In genomic region chr3:118740722-118741290, GRCh38 we compare ENCODE assay signal across 23 cellular contexts.
DNase-seq lines count a peak whose midpoint lies in the region; ATAC-seq and TF ChIP-seq lines count a peak whose summit lies in the region.
"Had no signal": no experiment of that assay in that cellular context is flagged by ENCODE, and none has a peak within 500 bp of the region (broad histone marks: within the 10 kb centered on the region; RNA-seq: fewer than 3 reads in every experiment).

No MANE protein-coding gene starts in this region.

- H3K4me3 ChIP-seq in HCT116 (replicated peaks in 1 of 2; ENCODE audit: low read depth in 1 of 2, low read length in 2 of 2), result no peak overlapping the region
- H3K4me3 ChIP-seq in esophagus muscularis mucosa, result no peak overlapping the region
- H3K4me3 ChIP-seq in right lobe of liver, result no peak overlapping the region
- H3K4me3 ChIP-seq: GM23338, K562 had no signal

- no TSS peak for BruUV-seq in HCT116 (replicated peaks; lab: Mats Ljungman, UMichigan)

- H3K9me3 ChIP-seq in HCT116 (ENCODE audit: control insufficient read depth in 1 of 2, insufficient read depth in 1 of 2, low read depth in 1 of 2, low read length in 2 of 2) (no peaks in the 10 kb centered on the region), esophagus muscularis mucosa (no peaks in the 10 kb centered on the region), right lobe of liver (no peaks in the 10 kb centered on the region)
- H3K9me3 ChIP-seq: BE2C had no signal

- TF ChIP-seq POLR2A in HCT116 (IDR thresholded peaks at IDR 0.05; ENCODE audit: borderline replicate concordance, extremely low read depth, insufficient read depth, insufficient read length) (no peak), esophagus muscularis mucosa (IDR thresholded peaks at IDR 0.05; ENCODE audit: low read depth) (no peak), right lobe of liver (IDR thresholded peaks at IDR 0.05) (no peak)

- DNase-seq in HCT116 (ENCODE audit: low read depth, low spot score), result no peak
- peak; percentile 25 for DNase-seq in NAMALWA (ENCODE audit: low spot score)
- peak; percentile 17 for DNase-seq in esophagus muscularis mucosa (ENCODE audit: extremely low spot score)
- no peak for DNase-seq in right lobe of liver
- no peak for DNase-seq in GDM1 (lab: John Stamatoyannopoulos, UW)
- DNase-seq in NCI-H2227 treated with DMSO at 0.1 percent for 48 hours (lab: John Stamatoyannopoulos, UW), result no peak
- DNase-seq: ACHN; BE2C; C1 segment of cervical spinal cord; CD4-positive, CD25-positive, alpha-beta regulatory T cell; CD8-positive, alpha-beta memory T cell; COR-L47; DMS 273 treated with DMSO at 0.1 percent for 48 hours; DMS53; DND-41; EL; HCEC 1CT; IMR-90 had no signal

- RAD21 ChIA-PET in HCT116 (lab: Charles Lee; ENCODE audit: low non-redundant PET in 1 of 2, low total read pairs in 2 of 2, uncharacterized antibody in 2 of 2, unreplicated experiment in 2 of 2), result no interaction called here

- no peak for TF ChIP-seq EP300 in esophagus muscularis mucosa (IDR thresholded peaks at IDR 0.05)

- no peaks in the 10 kb centered on the region for H4K20me1 ChIP-seq in HCT116 (ENCODE audit: insufficient read depth)

- intact Hi-C loops in HCT116 (cut with micrococcal nuclease), result no loop called here
- intact Hi-C loops in esophagus muscularis mucosa (cut with DNase I), result no loop called here
- intact Hi-C loops in right lobe of liver (cut with DNase I), result no loop called here

- H3K79me2 ChIP-seq in HCT116 (ENCODE audit: insufficient read depth, low read length), result peaks cover 26% of the 10 kb centered on the region

- H3K4me1 ChIP-seq in HCT116 (ENCODE audit: control insufficient read depth in 1 of 2, insufficient read depth in 2 of 2, low read length in 2 of 2) (no peaks in the 10 kb centered on the region; a peak in 1 of 4 replicates), esophagus muscularis mucosa (no peaks in the 10 kb centered on the region), right lobe of liver (peaks cover 0 to 39% (median 12%) of the 10 kb centered on the region in 4 donors)
- H3K4me1 ChIP-seq: BE2C had no signal

- POLR2A ChIA-PET in HCT116 (lab: Charles Lee), result no interaction called here

- H3K27me3 ChIP-seq in HCT116 (ENCODE audit: insufficient read depth, low read length) (no peaks in the 10 kb centered on the region), esophagus muscularis mucosa (no peaks in the 10 kb centered on the region), right lobe of liver (no peaks in the 10 kb centered on the region)
- H3K27me3 ChIP-seq: BE2C had no signal

- no peak for TF ChIP-seq RAD21 in HCT116 (IDR thresholded peaks at IDR 0.05; ENCODE audit: low read depth)

- CTCF ChIA-PET in HCT116 (lab: Charles Lee), result no interaction called here

- TF ChIP-seq CTCF in HCT116 (IDR thresholded peaks at IDR 0.05 in 2 of 3, conservative IDR thresholded peaks at IDR 0.05 in 1 of 3; ENCODE audit: borderline replicate concordance in 1 of 3, insufficient read depth in 1 of 3, low read depth in 2 of 3, low read length in 2 of 3), result no peak
- no peak for TF ChIP-seq CTCF in esophagus muscularis mucosa (IDR thresholded peaks at IDR 0.05)
- TF ChIP-seq CTCF in right lobe of liver (IDR thresholded peaks at IDR 0.05), result no peak

- no peak overlapping the region for H2AFZ ChIP-seq in HCT116 (ENCODE audit: low read depth, low read length, poor library complexity, severe bottlenecking)
- H2AFZ ChIP-seq: GM23338 had no signal

- H3K36me3 ChIP-seq in HCT116 (ENCODE audit: control insufficient read depth in 1 of 2, insufficient read depth in 2 of 2, low read length in 2 of 2), result no peaks in the 10 kb centered on the region
- H3K36me3 ChIP-seq in esophagus muscularis mucosa, result no peaks in the 10 kb centered on the region
- H3K36me3 ChIP-seq in right lobe of liver, result no peaks in the 10 kb centered on the region
- H3K36me3 ChIP-seq: BE2C had no signal

- no peak overlapping the region for H3K27ac ChIP-seq in HCT116 (ENCODE audit: low read depth, low read length)
- no peak overlapping the region for H3K27ac ChIP-seq in esophagus muscularis mucosa (replicated peaks in 1 of 4)
- peak overlapping the region in 2 of 3 donors; percentile 80 to 85 for H3K27ac ChIP-seq in right lobe of liver
- H3K27ac ChIP-seq: HL-60 had no signal

- H3K9me2 ChIP-seq in HCT116 (ENCODE audit: insufficient read depth), result no peaks in the 10 kb centered on the region

- 84% methylated on average over 2 of the region's 2 CpGs for WGBS in esophagus muscularis mucosa
- WGBS in right lobe of liver (ENCODE audit: insufficient coverage, low coverage, low lambda C conversion rate, missing lambda C conversion rate), result 48% methylated on average over 2 of the region's 2 CpGs

- ATAC-seq in HCT116 (no peak), right lobe of liver (peak; percentile 18 to 73 (median 56)), HG03025 (IDR thresholded peaks at IDR 0.05; ENCODE audit: low FRiP score, unreplicated experiment) (no peak), HG03442 (IDR thresholded peaks at IDR 0.05; ENCODE audit: unreplicated experiment) (no peak)
- ATAC-seq: GM23338, K562 had no signal

- no peak overlapping the region for H3K9ac ChIP-seq in HCT116 (ENCODE audit: low read length)

- no peak overlapping the region for H3K4me2 ChIP-seq in HCT116 (ENCODE audit: low read length)
- H3K4me2 ChIP-seq: GM23338 had no signal

TF ChIP-seq in HCT116, 20 proteins besides CTCF, POLR2A, EP300 and RAD21:
- TF ChIP-seq EZH2 (IDR thresholded peaks at IDR 0.05) (no peak), FOSL1 (IDR thresholded peaks at IDR 0.05; ENCODE audit: low read depth) (no peak), MAX (IDR thresholded peaks at IDR 0.05) (no peak), POLR2AphosphoS5 (IDR thresholded peaks at IDR 0.05; ENCODE audit: low read depth, low read length) (no peak), REST (IDR thresholded peaks at IDR 0.05; ENCODE audit: low read depth) (no peak), SIN3A (IDR thresholded peaks at IDR 0.05; ENCODE audit: low read depth) (no peak), SRF (IDR thresholded peaks at IDR 0.05; ENCODE audit: low read depth) (peak; percentile 55), SP1 (IDR thresholded peaks at IDR 0.05; ENCODE audit: low read depth) (no peak), CBX3 (IDR thresholded peaks at IDR 0.05; ENCODE audit: low read depth) (no peak)

Comparison
In these comparisons a context has a peak if more than half of its experiments do, and no peak if none do; other contexts are left out.
1. ATAC-seq: peak in right lobe of liver (4 of 4); none in HCT116 (single experiment), HG03025 (single experiment) and HG03442 (single experiment).
2. DNase-seq: peak in NAMALWA (single experiment) and esophagus muscularis mucosa (single experiment); none in HCT116 (single experiment), right lobe of liver (0 of 3), GDM1 (single experiment) and NCI-H2227 treated with DMSO at 0.1 percent for 48 hours (single experiment).
3. H3K27ac ChIP-seq: peak in right lobe of liver (2 of 3); none in HCT116 (single experiment) and esophagus muscularis mucosa (0 of 4).